In the genomic region with DNA sequence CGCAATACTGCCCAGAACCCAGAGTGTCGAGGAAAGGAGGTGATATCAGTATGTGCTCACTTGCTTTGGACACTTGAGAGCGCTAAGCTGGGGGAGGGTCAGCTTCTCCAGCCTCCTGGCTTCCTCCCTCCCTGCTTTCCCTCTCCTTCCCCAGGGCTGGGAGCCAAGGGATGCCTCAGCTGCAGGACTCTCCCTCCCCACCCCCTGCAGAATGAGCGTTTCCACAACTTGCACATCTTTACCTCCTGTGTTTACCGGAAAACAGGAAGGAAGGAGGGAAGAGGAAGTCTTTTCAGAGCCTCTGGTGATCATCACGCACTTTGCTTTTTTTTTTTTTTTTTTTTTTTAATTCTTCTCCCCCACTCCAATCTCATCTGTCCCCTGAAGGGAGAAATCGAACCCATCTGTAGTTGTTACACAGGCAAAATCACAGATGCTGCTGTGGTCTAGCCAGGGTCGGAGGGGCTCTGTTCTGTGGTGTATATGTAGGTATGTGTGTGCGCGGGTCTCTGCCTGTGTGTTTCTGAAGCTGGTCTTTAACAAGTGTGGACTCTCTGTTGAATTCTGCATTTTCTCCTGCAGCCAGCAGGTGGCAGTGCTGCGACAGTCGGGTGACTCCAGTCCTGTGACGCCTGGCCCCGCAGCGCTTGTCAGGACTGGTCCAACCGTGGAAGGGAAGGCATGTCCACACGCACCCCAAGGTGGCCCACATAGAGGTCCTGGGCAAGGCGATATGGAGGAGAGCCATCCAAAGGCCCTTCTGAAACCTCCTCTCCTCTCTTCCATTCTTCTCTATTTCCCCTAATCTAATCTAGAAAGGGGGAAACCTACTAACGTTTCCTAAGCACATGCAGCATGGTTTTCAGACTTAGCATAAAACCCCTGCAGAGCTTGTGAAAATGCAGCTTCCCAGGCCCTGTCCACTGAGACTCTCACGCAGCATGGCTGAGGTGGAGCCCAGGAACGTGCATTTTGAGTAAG, we compare ENCODE assay signal across 8 cellular contexts.
DNase-seq lines count a peak whose midpoint lies in the region; ATAC-seq and TF ChIP-seq lines count a peak whose summit lies in the region.

No MANE protein-coding gene starts in this region.

- H3K9ac ChIP-seq in Loucy (ENCODE audit: low read depth, low read length, poor library complexity, severe bottlenecking) = peak overlapping the region; percentile 42

- H3K79me2 ChIP-seq in GM23338 (replicated peaks; ENCODE audit: insufficient read depth) (no peaks in the 10 kb centered on the region), Loucy (ENCODE audit: insufficient read depth, low read length) (no peaks in the 10 kb centered on the region)

- H2AFZ ChIP-seq in GM23338 = peak overlapping the region; percentile 92; the same call in 1 of the 2 replicates
- H2AFZ ChIP-seq in Loucy (ENCODE audit: low read length) = peak overlapping the region; percentile 72

- ATAC-seq in GM23338 = peak; percentile 97

- POLR2A ChIA-PET in RWPE1 (lab: Yijun Ruan, JAX; ENCODE audit: low non-redundant PET) = no interaction called here

- DNase-seq in DMS79 treated with DMSO at 0.1 percent for 48 hours (lab: John Stamatoyannopoulos, UW) (peak; percentile 80), GM23338 (ENCODE audit: low spot score) (peak; percentile 90), RWPE1 (ENCODE audit: low spot score) (peak; percentile 82), fibroblast of the aortic adventitia (ENCODE audit: low read depth) (peak; percentile 88), neural crest cell (ENCODE audit: low read depth, low spot score) (peak; percentile 89), stromal cell of bone marrow (ENCODE audit: low read depth) (peak; percentile 67)
- DNase-seq in activated T-helper 1 cell treated with anti-CD3 and anti-CD28 coated beads, Interleukin-2, amount 50 U/mL, for 16 hours (ENCODE audit: low read depth in 1 of 2, low spot score in 1 of 2) = peak; percentile 56

- H3F3A ChIP-seq in GM23338 (replicated peaks; ENCODE audit: low read depth) (no peaks in the 10 kb centered on the region), Loucy (ENCODE audit: low read depth) (no peaks in the 10 kb centered on the region)

- TF ChIP-seq CTCF in GM23338 (conservative IDR thresholded peaks at IDR 0.05; ENCODE audit: low read depth in 2 of 2) (peak; percentile 80 to 93), Loucy (conservative IDR thresholded peaks at IDR 0.05; ENCODE audit: low read length) (peak; percentile 90), RWPE1 (conservative IDR thresholded peaks at IDR 0.05; ENCODE audit: low read depth) (peak; percentile 92), fibroblast of the aortic adventitia (IDR thresholded peaks at IDR 0.05; ENCODE audit: insufficient read depth, low read length) (peak; percentile 92), neural crest cell (conservative IDR thresholded peaks at IDR 0.05) (peak; percentile 94)

- peaks cover 8% of the 10 kb centered on the region for H3K36me3 Mint-ChIP-seq in GM23338 (ENCODE audit: low read depth)
- peaks cover 7% of the 10 kb centered on the region for H3K36me3 Mint-ChIP-seq in neural crest cell (ENCODE audit: low read depth)

- H3K36me3 ChIP-seq in GM23338 (ENCODE audit: insufficient read depth) = no peaks in the 10 kb centered on the region
- no peaks in the 10 kb centered on the region for H3K36me3 ChIP-seq in Loucy (ENCODE audit: insufficient read depth, low read length)

- CTCF ChIA-PET in RWPE1 (lab: Yijun Ruan, JAX) = interaction anchor here (0.6 to 1.8 kb wide), 9 partner anchors 151 to 1440 kb away, joined by 3 to 15 read pairs (median 5); no protein-coding TSS in a partner anchor

- peaks cover 6% of the 10 kb centered on the region for H3K4me1 ChIP-seq in GM23338 (ENCODE audit: insufficient read depth)
- H3K4me1 ChIP-seq in Loucy (ENCODE audit: insufficient read depth, low read length, poor library complexity, severe bottlenecking) = peaks cover 4% of the 10 kb centered on the region

- H3K4me2 ChIP-seq in GM23338 (peak overlapping the region; percentile 76), Loucy (ENCODE audit: low read depth, low read length, poor library complexity, severe bottlenecking) (peak overlapping the region; percentile 65)

- no peaks in the 10 kb centered on the region for H3K9me3 ChIP-seq in Loucy (ENCODE audit: insufficient read depth, low read depth, low read length)

- H3K27ac Mint-ChIP-seq in GM23338 = no peak overlapping the region
- H3K27ac Mint-ChIP-seq in neural crest cell (ENCODE audit: unreplicated experiment) = no peak overlapping the region

- H3K4me1 Mint-ChIP-seq in GM23338 (peaks cover 14% of the 10 kb centered on the region), neural crest cell (peaks cover 50% of the 10 kb centered on the region)

- peak overlapping the region; percentile 45 for H3K4me3 ChIP-seq in GM23338
- H3K4me3 ChIP-seq in Loucy (ENCODE audit: low read length, poor library complexity, severe bottlenecking) = peak overlapping the region; percentile 38
- H3K4me3 ChIP-seq in fibroblast of the aortic adventitia (ENCODE audit: low read depth, low read length) = no peak overlapping the region

- H3K27me3 ChIP-seq in GM23338 (ENCODE audit: insufficient read depth) (no peaks in the 10 kb centered on the region), Loucy (ENCODE audit: insufficient read depth, low read length, poor library complexity, severe bottlenecking) (no peaks in the 10 kb centered on the region)

- no peaks in the 10 kb centered on the region for H4K20me1 ChIP-seq in GM23338 (replicated peaks; ENCODE audit: insufficient read depth)
- H4K20me1 ChIP-seq in Loucy (ENCODE audit: insufficient read depth, low read length, poor library complexity, severe bottlenecking) = no peaks in the 10 kb centered on the region

- H3K27me3 Mint-ChIP-seq in GM23338 (ENCODE audit: insufficient read depth, low read depth, poor library complexity) (peaks cover 7% of the 10 kb centered on the region), neural crest cell (ENCODE audit: low read depth) (peaks cover 29% of the 10 kb centered on the region)

- peak overlapping the region; percentile 38; the same call in 1 of the 3 replicates for H3K4me3 Mint-ChIP-seq in GM23338
- peak overlapping the region; percentile 3 for H3K4me3 Mint-ChIP-seq in neural crest cell

- peaks cover 11% of the 10 kb centered on the region for H3K9me3 Mint-ChIP-seq in GM23338
- peaks cover 11% of the 10 kb centered on the region for H3K9me3 Mint-ChIP-seq in neural crest cell

- H3K27ac ChIP-seq in GM23338 (ENCODE audit: low read depth) = no peak overlapping the region
- H3K27ac ChIP-seq in RWPE1 = no peak overlapping the region

- H3K9me2 ChIP-seq in GM23338 (ENCODE audit: insufficient read depth) = no peaks in the 10 kb centered on the region; the same call in 1 of the 2 replicates
- H3K9me2 ChIP-seq in Loucy (replicated peaks; ENCODE audit: low read depth, low read length) = no peaks in the 10 kb centered on the region

TF ChIP-seq in GM23338, 12 proteins besides CTCF, POLR2A, EP300 and RAD21 (continues in another document):
- TF ChIP-seq, protein P1, sequence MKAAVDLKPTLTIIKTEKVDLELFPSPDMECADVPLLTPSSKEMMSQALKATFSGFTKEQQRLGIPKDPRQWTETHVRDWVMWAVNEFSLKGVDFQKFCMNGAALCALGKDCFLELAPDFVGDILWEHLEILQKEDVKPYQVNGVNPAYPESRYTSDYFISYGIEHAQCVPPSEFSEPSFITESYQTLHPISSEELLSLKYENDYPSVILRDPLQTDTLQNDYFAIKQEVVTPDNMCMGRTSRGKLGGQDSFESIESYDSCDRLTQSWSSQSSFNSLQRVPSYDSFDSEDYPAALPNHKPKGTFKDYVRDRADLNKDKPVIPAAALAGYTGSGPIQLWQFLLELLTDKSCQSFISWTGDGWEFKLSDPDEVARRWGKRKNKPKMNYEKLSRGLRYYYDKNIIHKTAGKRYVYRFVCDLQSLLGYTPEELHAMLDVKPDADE (IDR thresholded peaks at IDR 0.05) = no peak
- TF ChIP-seq JUNB (IDR thresholded peaks at IDR 0.05; ENCODE audit: unreplicated experiment) (no peak), ZNF331 (CRISPR knock-in tag; IDR thresholded peaks at IDR 0.05; ENCODE audit: low read depth) (no peak), POLR2AphosphoS5 (IDR thresholded peaks at IDR 0.05; ENCODE audit: low read depth) (no peak), NANOG (IDR thresholded peaks at IDR 0.05; ENCODE audit: borderline replicate concordance) (no peak), CREB1 (CRISPR knock-in tag; IDR thresholded peaks at IDR 0.05; ENCODE audit: low read depth) (no peak), EZH2 (IDR thresholded peaks at IDR 0.05; ENCODE audit: low read depth, unreplicated experiment) (no peak), STAT1 (IDR thresholded peaks at IDR 0.05; ENCODE audit: unreplicated experiment) (no peak)
- TF ChIP-seq, protein P2, sequence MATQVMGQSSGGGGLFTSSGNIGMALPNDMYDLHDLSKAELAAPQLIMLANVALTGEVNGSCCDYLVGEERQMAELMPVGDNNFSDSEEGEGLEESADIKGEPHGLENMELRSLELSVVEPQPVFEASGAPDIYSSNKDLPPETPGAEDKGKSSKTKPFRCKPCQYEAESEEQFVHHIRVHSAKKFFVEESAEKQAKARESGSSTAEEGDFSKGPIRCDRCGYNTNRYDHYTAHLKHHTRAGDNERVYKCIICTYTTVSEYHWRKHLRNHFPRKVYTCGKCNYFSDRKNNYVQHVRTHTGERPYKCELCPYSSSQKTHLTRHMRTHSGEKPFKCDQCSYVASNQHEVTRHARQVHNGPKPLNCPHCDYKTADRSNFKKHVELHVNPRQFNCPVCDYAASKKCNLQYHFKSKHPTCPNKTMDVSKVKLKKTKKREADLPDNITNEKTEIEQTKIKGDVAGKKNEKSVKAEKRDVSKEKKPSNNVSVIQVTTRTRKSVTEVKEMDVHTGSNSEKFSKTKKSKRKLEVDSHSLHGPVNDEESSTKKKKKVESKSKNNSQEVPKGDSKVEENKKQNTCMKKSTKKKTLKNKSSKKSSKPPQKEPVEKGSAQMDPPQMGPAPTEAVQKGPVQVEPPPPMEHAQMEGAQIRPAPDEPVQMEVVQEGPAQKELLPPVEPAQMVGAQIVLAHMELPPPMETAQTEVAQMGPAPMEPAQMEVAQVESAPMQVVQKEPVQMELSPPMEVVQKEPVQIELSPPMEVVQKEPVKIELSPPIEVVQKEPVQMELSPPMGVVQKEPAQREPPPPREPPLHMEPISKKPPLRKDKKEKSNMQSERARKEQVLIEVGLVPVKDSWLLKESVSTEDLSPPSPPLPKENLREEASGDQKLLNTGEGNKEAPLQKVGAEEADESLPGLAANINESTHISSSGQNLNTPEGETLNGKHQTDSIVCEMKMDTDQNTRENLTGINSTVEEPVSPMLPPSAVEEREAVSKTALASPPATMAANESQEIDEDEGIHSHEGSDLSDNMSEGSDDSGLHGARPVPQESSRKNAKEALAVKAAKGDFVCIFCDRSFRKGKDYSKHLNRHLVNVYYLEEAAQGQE (IDR thresholded peaks at IDR 0.05; ENCODE audit: unreplicated experiment) = no peak
